In the genomic region with DNA sequence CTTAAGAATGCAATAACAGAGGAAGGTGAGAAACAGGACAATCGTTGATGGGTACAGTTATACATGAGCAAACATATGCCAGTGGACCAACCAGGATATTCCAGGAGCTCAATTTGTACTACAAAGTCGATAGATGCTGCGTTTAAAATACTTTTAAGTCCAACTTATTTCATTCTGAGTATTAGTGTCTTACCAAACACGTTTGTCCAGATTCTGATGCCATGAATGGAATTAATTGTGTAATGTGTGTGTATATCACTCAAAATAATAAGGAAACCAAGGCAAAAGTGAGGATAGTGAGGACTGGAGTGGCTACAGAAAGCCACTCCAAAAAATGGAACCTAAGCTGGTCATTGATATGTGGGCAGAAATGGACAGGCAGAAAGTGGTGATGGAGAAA, we compare ENCODE assay signal across 23 cellular contexts.
DNase-seq lines count a peak whose midpoint lies in the region; ATAC-seq, FAIRE-seq and TF ChIP-seq lines count a peak whose summit lies in the region.
"Had no signal": no experiment of that assay in that cellular context is flagged by ENCODE, and none has a peak within 500 bp of the region (broad histone marks: within the 10 kb centered on the region; RNA-seq: fewer than 3 reads in every experiment).

No MANE protein-coding gene starts in this region.

- H3K4me3 Mint-ChIP-seq in mesothelial cell of epicardium, result no peak overlapping the region
- peak overlapping the region; percentile 54 for H3K4me3 Mint-ChIP-seq in type B pancreatic cell
- H3K4me3 Mint-ChIP-seq: CD4-positive, CD25-positive, alpha-beta regulatory T cell; CD8-positive, alpha-beta memory T cell; HFFc6 had no signal

- H3K36me3 Mint-ChIP-seq in mesothelial cell of epicardium (no peaks in the 10 kb centered on the region), type B pancreatic cell (no peaks in the 10 kb centered on the region)
- H3K36me3 Mint-ChIP-seq: CD4-positive, CD25-positive, alpha-beta regulatory T cell; CD8-positive, alpha-beta memory T cell had no signal

- FAIRE-seq in D721Med (lab: Jason Lieb, UNC), result peak; percentile 92
- FAIRE-seq: A204.1, GM12892, GM18507 had no signal

- no peak for DNase-seq in D721Med (ENCODE audit: insufficient read length, low spot score)
- peak; percentile 29 for DNase-seq in epithelial cell of esophagus (ENCODE audit: low read depth)
- no peak for DNase-seq in mesothelial cell of epicardium (ENCODE audit: low spot score in 2 of 2, unreplicated experiment in 2 of 2)
- no peak for DNase-seq in type B pancreatic cell (ENCODE audit: extremely low spot score, unreplicated experiment)
- no peak for DNase-seq in NCI-H146 treated with DMSO at 0.1 percent for 48 hours (lab: John Stamatoyannopoulos, UW; ENCODE audit: unreplicated experiment)
- no peak for DNase-seq in GM19240 (ENCODE audit: insufficient read length, low spot score)
- DNase-seq: ACHN; BE2C; C1 segment of cervical spinal cord; CD4-positive, CD25-positive, alpha-beta regulatory T cell; CD8-positive, alpha-beta memory T cell; COR-L47; DMS153; DMS79; GDM1; GOT3; H7; HFFc6 had no signal

- H3K27me3 Mint-ChIP-seq in mesothelial cell of epicardium (ENCODE audit: low read depth) (no peaks in the 10 kb centered on the region), type B pancreatic cell (no peaks in the 10 kb centered on the region)
- H3K27me3 Mint-ChIP-seq: CD4-positive, CD25-positive, alpha-beta regulatory T cell; CD8-positive, alpha-beta memory T cell had no signal

- H3K27ac Mint-ChIP-seq in mesothelial cell of epicardium (peak overlapping the region; percentile 44), type B pancreatic cell (peak overlapping the region; percentile 65)
- H3K27ac Mint-ChIP-seq: CD4-positive, CD25-positive, alpha-beta regulatory T cell; CD8-positive, alpha-beta memory T cell; HFFc6 had no signal

- no peak for ATAC-seq in HG03280 (IDR thresholded peaks at IDR 0.05; ENCODE audit: unreplicated experiment)
- ATAC-seq: HCT116 had no signal

- no peaks in the 10 kb centered on the region for H3K9me3 Mint-ChIP-seq in mesothelial cell of epicardium
- H3K9me3 Mint-ChIP-seq in type B pancreatic cell, result peaks cover 4% of the 10 kb centered on the region

- TF ChIP-seq CTCF in D721Med (IDR thresholded peaks at IDR 0.05; ENCODE audit: insufficient read depth, missing control alignments), result no peak
- no peak for TF ChIP-seq CTCF in epithelial cell of esophagus (IDR thresholded peaks at IDR 0.05; ENCODE audit: insufficient read depth, low read depth, low read length, missing control alignments)
- no peak for TF ChIP-seq CTCF in mesothelial cell of epicardium (IDR thresholded peaks at IDR 0.05; ENCODE audit: unreplicated experiment)
- TF ChIP-seq CTCF in type B pancreatic cell (conservative IDR thresholded peaks at IDR 0.05), result no peak

- H3K4me1 Mint-ChIP-seq in mesothelial cell of epicardium (peaks cover 33% of the 10 kb centered on the region), type B pancreatic cell (ENCODE audit: unreplicated experiment) (peaks cover 18% of the 10 kb centered on the region)
- H3K4me1 Mint-ChIP-seq: CD4-positive, CD25-positive, alpha-beta regulatory T cell; CD8-positive, alpha-beta memory T cell had no signal

- H3K4me3 ChIP-seq in epithelial cell of esophagus (ENCODE audit: low read length), result no peak overlapping the region
